Comparison of ENCODE assay signal across 26 cellular contexts in the genomic region with DNA sequence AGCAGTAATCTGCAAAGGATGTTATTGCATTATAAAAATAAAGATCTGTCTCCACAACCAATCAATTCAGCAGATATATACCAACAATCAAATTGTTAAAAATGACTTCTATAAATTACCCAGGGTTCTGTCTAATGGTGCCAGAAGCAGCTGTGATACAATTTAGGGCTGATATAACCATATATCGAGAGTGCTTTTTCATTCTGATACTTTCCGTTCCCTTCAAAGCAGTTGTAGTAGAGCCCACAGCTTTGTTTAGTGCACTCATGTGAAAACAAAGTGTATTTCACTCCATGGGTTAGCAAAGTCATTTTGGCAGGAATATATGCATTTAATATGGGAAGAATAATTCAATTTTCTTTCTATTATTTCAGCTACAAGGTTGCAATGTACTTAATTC.
"Had no signal": no experiment of that assay in that cellular context is flagged by ENCODE, and none has a peak within 500 bp of the region (broad histone marks: within the 10 kb centered on the region; RNA-seq: fewer than 3 reads in every experiment).

No MANE protein-coding gene starts in this region.

- H3K4me1 ChIP-seq: gastrocnemius medialis, left ventricle myocardium inferior, spleen had no signal

- H3K27ac ChIP-seq: brain microvascular endothelial cell, coronary artery, dorsolateral prefrontal cortex, gastrocnemius medialis, left ventricle myocardium inferior, spleen, thoracic aorta, VCaP had no signal

- H3K36me3 ChIP-seq: brain microvascular endothelial cell, gastrocnemius medialis, left ventricle myocardium inferior, spleen, thoracic aorta had no signal

- H3K4me3 Mint-ChIP-seq: activated CD4-positive, alpha-beta memory T cell treated with anti-CD3 and anti-CD28 coated beads, Interleukin-2, amount 10 ng/mL, durations not matched to agents 7 days and 5 days; activated CD4-positive, alpha-beta T cell treated with anti-CD3 and anti-CD28 coated beads, Interleukin-2, amount 10 ng/mL, durations not matched to agents 24 days and 14 days; activated T-cell treated with anti-CD3 and anti-CD28 coated beads, Interleukin-2, amount 50 U/mL, for 4 hours; activated T-helper 17 cell treated with anti-CD3 and anti-CD28 coated beads, Interleukin-2, amount 50 U/mL, for 72 hours; natural killer cell treated with Interleukin-12 subunit alpha and Interleukin-12 subunit beta and Interleukin-15 and Interleukin-18, amount 100 ng/mL, for 72 hours had no signal

- H3K36me3 Mint-ChIP-seq: natural killer cell treated with Interleukin-12 subunit alpha and Interleukin-12 subunit beta and Interleukin-15 and Interleukin-18, amount 100 ng/mL, for 72 hours had no signal

- H3K4me3 ChIP-seq: coronary artery, dorsolateral prefrontal cortex, gastrocnemius medialis, left ventricle myocardium inferior, lung, spleen, thoracic aorta had no signal

- H3K27ac Mint-ChIP-seq: activated CD4-positive, alpha-beta memory T cell treated with anti-CD3 and anti-CD28 coated beads, Interleukin-2, amount 10 ng/mL, durations not matched to agents 7 days and 5 days; activated CD4-positive, alpha-beta T cell treated with anti-CD3 and anti-CD28 coated beads, Interleukin-2, amount 10 ng/mL, durations not matched to agents 24 days and 14 days; activated T-helper 17 cell treated with anti-CD3 and anti-CD28 coated beads, Interleukin-2, amount 50 U/mL, for 72 hours; natural killer cell treated with Interleukin-12 subunit alpha and Interleukin-12 subunit beta and Interleukin-15 and Interleukin-18, amount 100 ng/mL, for 72 hours had no signal

- DNase-seq: activated CD4-positive, alpha-beta memory T cell treated with anti-CD3 and anti-CD28 coated beads, Interleukin-2, amount 10 ng/mL, durations not matched to agents 7 days and 5 days; activated CD4-positive, alpha-beta T cell treated with anti-CD3 and anti-CD28 coated beads, Interleukin-2, amount 10 ng/mL, durations not matched to agents 24 days and 14 days; activated CD8-positive, alpha-beta memory T cell treated with anti-CD3 and anti-CD28 coated beads, Interleukin-2, amount 50 U/mL, for 48 hours; activated gamma-delta T cell treated with Interleukin-2 at 50 U/mL for 16 hours; activated naive CD4-positive, alpha-beta T cell treated with anti-CD3 and anti-CD28 coated beads, Interleukin-2, amount 50 U/mL, for 16 hours; activated T-cell treated with anti-CD3 and anti-CD28 coated beads, Interleukin-2, amount 50 U/mL, for 4 hours; amniotic stem cell; brain microvascular endothelial cell; dorsolateral prefrontal cortex; effector memory CD4-positive, alpha-beta T cell; gastrocnemius medialis; glutamatergic neuron; islet precursor cell; left ventricle myocardium inferior; posterior cingulate gyrus; right cardiac atrium; spleen; stimulated activated naive CD8-positive, alpha-beta T cell treated with anti-CD3 and anti-CD28 coated beads, Interleukin-15, Interleukin-2, amounts not matched to agents 100 U/mL and 50 U/mL, for 24 hours; trophoblast cell had no signal

- H3K9me3 ChIP-seq: gastrocnemius medialis, left ventricle myocardium inferior, spleen, thoracic aorta had no signal

- H3K9me3 Mint-ChIP-seq: activated CD4-positive, alpha-beta memory T cell treated with anti-CD3 and anti-CD28 coated beads, Interleukin-2, amount 10 ng/mL, durations not matched to agents 7 days and 5 days; activated CD4-positive, alpha-beta T cell treated with anti-CD3 and anti-CD28 coated beads, Interleukin-2, amount 10 ng/mL, durations not matched to agents 24 days and 14 days; activated T-cell treated with anti-CD3 and anti-CD28 coated beads, Interleukin-2, amount 50 U/mL, for 4 hours; activated T-helper 17 cell treated with anti-CD3 and anti-CD28 coated beads, Interleukin-2, amount 50 U/mL, for 72 hours; natural killer cell treated with Interleukin-12 subunit alpha and Interleukin-12 subunit beta and Interleukin-15 and Interleukin-18, amount 100 ng/mL, for 72 hours had no signal

- ATAC-seq: activated CD4-positive, CD25-positive, alpha-beta regulatory T cell treated with anti-CD3 and anti-CD28 coated beads, Interleukin-2, amount 50 U/mL, for 24 hours; activated T-cell treated with anti-CD3 and anti-CD28 coated beads, Interleukin-2, amount 50 U/mL, for 4 hours; activated T-helper 17 cell treated with anti-CD3 and anti-CD28 coated beads, Interleukin-2, amount 50 U/mL, for 72 hours; gastrocnemius medialis; natural killer cell treated with Interleukin-12 subunit alpha and Interleukin-12 subunit beta and Interleukin-15 and Interleukin-18, amount 100 ng/mL, for 72 hours; right cardiac atrium; stimulated activated naive CD8-positive, alpha-beta T cell treated with anti-CD3 and anti-CD28 coated beads, Interleukin-15, Interleukin-2, amounts not matched to agents 100 U/mL and 50 U/mL, for 24 hours had no signal

- H3K4me1 Mint-ChIP-seq: activated CD4-positive, alpha-beta memory T cell treated with anti-CD3 and anti-CD28 coated beads, Interleukin-2, amount 10 ng/mL, durations not matched to agents 7 days and 5 days; activated CD4-positive, alpha-beta T cell treated with anti-CD3 and anti-CD28 coated beads, Interleukin-2, amount 10 ng/mL, durations not matched to agents 24 days and 14 days; activated T-helper 17 cell treated with anti-CD3 and anti-CD28 coated beads, Interleukin-2, amount 50 U/mL, for 72 hours had no signal

- H3K27me3 ChIP-seq: gastrocnemius medialis, spleen had no signal
